Comparison of ENCODE assay signal across 8 cellular contexts in the genomic region with DNA sequence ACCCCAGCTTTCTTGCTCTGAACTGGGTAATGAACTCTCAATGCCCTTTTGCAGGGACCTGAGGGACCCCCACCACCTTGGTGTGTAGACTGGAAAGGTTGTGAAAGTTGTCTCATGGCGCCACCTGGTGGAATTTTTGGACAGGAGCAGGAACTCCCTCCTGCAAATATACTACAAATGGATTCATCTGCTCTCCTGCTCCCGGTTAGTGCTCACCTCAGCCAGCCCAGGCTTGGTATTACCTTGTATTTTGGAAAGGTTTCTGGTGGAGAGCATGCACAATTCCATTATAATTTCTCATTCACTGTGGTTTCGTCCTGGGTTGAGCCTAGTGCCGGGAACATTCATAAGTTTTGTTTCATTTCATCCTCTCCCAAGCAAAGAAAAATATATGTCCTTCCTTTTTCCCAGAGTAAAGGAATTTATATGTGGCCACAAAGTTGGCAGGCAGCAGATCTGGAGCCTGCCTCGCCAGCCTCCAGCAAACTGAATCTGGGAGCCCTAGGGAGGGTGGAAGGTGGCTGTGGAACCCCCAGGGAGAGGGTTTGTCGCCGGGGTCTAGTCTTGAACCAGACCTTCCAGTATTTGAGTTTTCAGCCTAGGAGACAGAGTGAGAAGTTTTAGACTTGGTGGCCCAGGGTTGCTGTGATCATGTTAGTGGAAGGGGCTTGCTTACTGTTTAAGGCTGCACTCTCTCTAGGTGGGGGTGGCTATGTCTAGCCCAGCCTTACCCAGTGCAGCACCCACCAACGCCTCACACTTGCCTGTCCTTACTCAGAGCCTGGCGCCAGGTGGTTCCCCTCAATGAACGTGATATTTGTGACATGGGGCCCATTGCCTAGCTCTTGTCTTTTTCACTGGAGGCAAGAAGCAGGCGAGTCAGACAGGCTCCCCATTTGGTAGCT. TPM values are rescaled to one million over a fixed set of nuclear protein-coding genes. Genes with fewer than 3 reads are reported as not detected.
DNase-seq lines count a peak whose midpoint lies in the region; ATAC-seq lines count a peak whose summit lies in the region.

No MANE protein-coding gene starts in this region.

- peak; percentile 8 for DNase-seq in DMS79 treated with DMSO at 0.1 percent for 48 hours (lab: John Stamatoyannopoulos, UW)
- no peak for DNase-seq in DMS79 (lab: John Stamatoyannopoulos, UW)
- DNase-seq in NCI-H1105 (lab: John Stamatoyannopoulos, UW) = peak; percentile 15
- DNase-seq in activated CD4-positive, alpha-beta T cell treated with anti-CD3 and anti-CD28 coated beads for 1 hour = peak; percentile 52
- DNase-seq in cerebellum (ENCODE audit: low spot score) = peak; percentile 87
- DNase-seq in left colon = peak; percentile 43 to 76
- peak; percentile 54 for DNase-seq in stimulated activated CD4-positive, alpha-beta T cell treated with anti-CD3 and anti-CD28 coated beads, Interleukin-2, amount 100 ng/mL, for 4 hours (ENCODE audit: low read depth)

- intact Hi-C loops in left colon (cut with DNase I, micrococcal nuclease) = loop anchor here (2.0 to 10.0 kb wide), 5 partner anchors 75 to 275 kb away; no protein-coding TSS in a partner anchor

- ATAC-seq in left colon (peak; percentile 78), HG03571 (IDR thresholded peaks at IDR 0.05; ENCODE audit: unreplicated experiment) (no peak)

RNA-seq across cellular contexts. Expression of gene FAM241B, which starts 9.5 kb away (rescaled TPM):
- total RNA-seq in cerebellum (11.3 TPM), left colon (1 to 10 TPM; 1.7 to 3.2 TPM)
